ENCODE assay signal across 34 cellular contexts in the genomic region with DNA sequence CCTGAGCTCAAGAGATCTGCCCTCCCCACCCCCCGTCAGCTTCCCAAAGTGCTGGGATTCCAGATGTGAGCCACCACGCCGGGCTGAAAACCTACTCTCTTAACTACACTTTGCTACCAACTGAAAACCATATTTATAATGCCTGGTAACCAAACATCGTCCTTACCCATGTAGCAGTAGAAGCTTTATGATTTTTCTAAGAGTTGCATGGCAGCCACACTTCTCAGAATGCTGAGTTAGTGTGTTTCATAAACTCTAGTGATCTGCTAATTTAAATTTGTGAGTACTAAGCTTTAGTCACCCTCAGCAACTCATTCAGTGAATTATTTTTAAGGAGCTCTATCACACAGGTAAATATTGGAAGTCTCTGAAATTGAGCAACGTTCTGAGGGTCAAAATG.
"Had no signal": no experiment of that assay in that cellular context is flagged by ENCODE, and none has a peak within 500 bp of the region (broad histone marks: within the 10 kb centered on the region; RNA-seq: fewer than 3 reads in every experiment).

No MANE protein-coding gene starts in this region.

- H3K27ac Mint-ChIP-seq: activated CD4-positive, alpha-beta memory T cell treated with anti-CD3 and anti-CD28 coated beads, Interleukin-2, amount 10 ng/mL, durations not matched to agents 7 days and 5 days; activated CD4-positive, alpha-beta T cell treated with anti-CD3 and anti-CD28 coated beads for 36 hours; activated CD4-positive, alpha-beta T cell treated with anti-CD3 and anti-CD28 coated beads, Interleukin-2, amount 10 ng/mL, durations not matched to agents 7 days and 5 days; activated CD8-positive, alpha-beta memory T cell treated with anti-CD3 and anti-CD28 coated beads, Interleukin-2, amount 10 ng/mL, durations not matched to agents 7 days and 5 days; activated CD8-positive, alpha-beta T cell treated with anti-CD3 and anti-CD28 coated beads, Interleukin-2, amount 10 ng/mL, durations not matched to agents 7 days and 5 days; activated naive CD4-positive, alpha-beta T cell treated with anti-CD3 and anti-CD28 coated beads for 36 hours; activated naive CD4-positive, alpha-beta T cell treated with anti-CD3 and anti-CD28 coated beads, Interleukin-2, amount 50 U/mL, for 72 hours; activated naive CD8-positive, alpha-beta T cell treated with anti-CD3 and anti-CD28 coated beads for 36 hours; activated T-cell treated with anti-CD3 and anti-CD28 coated beads, Interleukin-2, amount 50 U/mL, for 24 hours; T-helper 1 cell treated with Interleukin-12 subunit alpha and Interleukin-12 subunit beta and Interleukin-4 antibody, amounts not matched to agents 30 μg/mL and 1 μg/mL, for 36 hours; T-helper 2 cell treated with Interferon-gamma antibody and Interleukin-4, amounts not matched to agents 5 μg/mL and 100 μg/mL, for 36 hours; WTC11 had no signal

- H3K9me3 Mint-ChIP-seq: activated naive CD4-positive, alpha-beta T cell treated with anti-CD3 and anti-CD28 coated beads for 36 hours; activated naive CD4-positive, alpha-beta T cell treated with anti-CD3 and anti-CD28 coated beads, Interleukin-2, amount 50 U/mL, for 72 hours; activated T-cell treated with anti-CD3 and anti-CD28 coated beads, Interleukin-2, amount 50 U/mL, for 24 hours had no signal

- ATAC-seq: activated CD4-positive, alpha-beta T cell treated with anti-CD3 and anti-CD28 coated beads for 36 hours; activated CD4-positive, CD25-positive, alpha-beta regulatory T cell treated with anti-CD3 and anti-CD28 coated beads, Interleukin-2, amount 50 U/mL, for 24 hours; activated CD8-positive, alpha-beta memory T cell treated with anti-CD3 and anti-CD28 coated beads, Interleukin-2, amount 10 ng/mL, durations not matched to agents 7 days and 5 days; activated CD8-positive, alpha-beta T cell treated with anti-CD3 and anti-CD28 coated beads, Interleukin-2, amount 10 ng/mL, durations not matched to agents 7 days and 5 days; activated naive CD4-positive, alpha-beta T cell treated with anti-CD3 and anti-CD28 coated beads, Interleukin-2, amount 50 U/mL, for 72 hours; body of pancreas; WTC11 had no signal

- H3K4me1 Mint-ChIP-seq: activated CD4-positive, alpha-beta T cell treated with anti-CD3 and anti-CD28 coated beads for 36 hours had no signal

- H3K9me3 ChIP-seq: adrenal gland, body of pancreas had no signal

- H3K4me1 ChIP-seq: adrenal gland, body of pancreas, breast epithelium had no signal

- H3K4me3 ChIP-seq: adrenal gland, body of pancreas, breast epithelium had no signal

- H3K27ac ChIP-seq: adrenal gland, body of pancreas, brain microvascular endothelial cell, breast epithelium, WERI-Rb-1 had no signal

- H3K36me3 Mint-ChIP-seq: activated CD8-positive, alpha-beta memory T cell treated with anti-CD3 and anti-CD28 coated beads, Interleukin-2, amount 10 ng/mL, durations not matched to agents 7 days and 5 days; activated naive CD4-positive, alpha-beta T cell treated with anti-CD3 and anti-CD28 coated beads, Interleukin-2, amount 50 U/mL, for 72 hours; activated naive CD8-positive, alpha-beta T cell treated with anti-CD3 and anti-CD28 coated beads for 36 hours had no signal

- H3K4me3 Mint-ChIP-seq: activated CD4-positive, alpha-beta memory T cell treated with anti-CD3 and anti-CD28 coated beads, Interleukin-2, amount 10 ng/mL, durations not matched to agents 7 days and 5 days; activated CD4-positive, alpha-beta T cell treated with anti-CD3 and anti-CD28 coated beads for 36 hours; activated CD4-positive, alpha-beta T cell treated with anti-CD3 and anti-CD28 coated beads, Interleukin-2, amount 10 ng/mL, durations not matched to agents 7 days and 5 days; activated CD8-positive, alpha-beta memory T cell treated with anti-CD3 and anti-CD28 coated beads, Interleukin-2, amount 10 ng/mL, durations not matched to agents 7 days and 5 days; activated CD8-positive, alpha-beta T cell treated with anti-CD3 and anti-CD28 coated beads, Interleukin-2, amount 10 ng/mL, durations not matched to agents 7 days and 5 days; activated naive CD4-positive, alpha-beta T cell treated with anti-CD3 and anti-CD28 coated beads for 36 hours; activated naive CD8-positive, alpha-beta T cell treated with anti-CD3 and anti-CD28 coated beads for 36 hours; activated T-cell treated with anti-CD3 and anti-CD28 coated beads, Interleukin-2, amount 50 U/mL, for 24 hours; T-helper 1 cell treated with Interleukin-12 subunit alpha and Interleukin-12 subunit beta and Interleukin-4 antibody, amounts not matched to agents 30 μg/mL and 1 μg/mL, for 36 hours; T-helper 2 cell treated with Interferon-gamma antibody and Interleukin-4, amounts not matched to agents 5 μg/mL and 100 μg/mL, for 36 hours; WTC11 had no signal

- H3K27me3 ChIP-seq: adrenal gland, body of pancreas, brain microvascular endothelial cell, breast epithelium had no signal

- DNase-seq: activated CD4-positive, alpha-beta memory T cell treated with anti-CD3 and anti-CD28 coated beads, Interleukin-2, amount 10 ng/mL, durations not matched to agents 7 days and 5 days; activated CD4-positive, alpha-beta T cell treated with anti-CD3 and anti-CD28 coated beads for 1 hour; activated CD4-positive, alpha-beta T cell treated with anti-CD3 and anti-CD28 coated beads for 36 hours; activated CD4-positive, alpha-beta T cell treated with anti-CD3 and anti-CD28 coated beads for 48 hours; activated CD4-positive, alpha-beta T cell treated with anti-CD3 and anti-CD28 coated beads, Interleukin-2, amount 10 ng/mL, durations not matched to agents 7 days and 5 days; activated CD4-positive, alpha-beta T cell treated with anti-CD3 and anti-CD28 coated beads, Interleukin-2, amount 50 U/mL, for 48 hours; activated CD4-positive, CD25-positive, alpha-beta regulatory T cell; activated CD8-positive, alpha-beta memory T cell treated with anti-CD3 and anti-CD28 coated beads for 24 hours; activated CD8-positive, alpha-beta memory T cell treated with anti-CD3 and anti-CD28 coated beads, Interleukin-2, amount 10 ng/mL, durations not matched to agents 7 days and 5 days; activated CD8-positive, alpha-beta memory T cell treated with anti-CD3 and anti-CD28 coated beads, Interleukin-2, amount 50 U/mL, for 48 hours; activated CD8-positive, alpha-beta T cell treated with anti-CD3 and anti-CD28 coated beads, Interleukin-2, amount 10 ng/mL, durations not matched to agents 7 days and 5 days; activated effector memory CD4-positive, alpha-beta T cell treated with anti-CD3 and anti-CD28 coated beads, Interleukin-2, amount 50 U/mL, for 16 hours; activated gamma-delta T cell treated with Interleukin-2 at 50 U/mL for 16 hours; activated naive CD4-positive, alpha-beta T cell; activated naive CD4-positive, alpha-beta T cell treated with anti-CD3 and anti-CD28 coated beads for 36 hours; activated naive CD4-positive, alpha-beta T cell treated with anti-CD3 and anti-CD28 coated beads, Interleukin-2, amount 50 U/mL, for 16 hours; activated naive CD8-positive, alpha-beta T cell treated with anti-CD3 and anti-CD28 coated beads for 36 hours; activated T-cell treated with anti-CD3 and anti-CD28 coated beads, Interleukin-2, amount 50 U/mL, for 24 hours; activated T-cell treated with anti-CD3 and anti-CD28 coated beads, Interleukin-2, amount 50 U/mL, for 48 hours; adrenal gland; amniotic stem cell; aorta; body of pancreas; brain microvascular endothelial cell; central memory CD4-positive, alpha-beta T cell; T-helper 2 cell; T-helper 9 cell; WERI-Rb-1 had no signal

- H3K36me3 ChIP-seq: adrenal gland, brain microvascular endothelial cell, breast epithelium, WERI-Rb-1 had no signal
